Comparison of ENCODE assay signal across 9 cellular contexts in genomic region chr5:141783599-141784296, GRCh38.
A peak's percentile ranks its signal among the peaks of the same experiment; 100 is the strongest.
DNase-seq lines count a peak whose midpoint lies in the region; ATAC-seq and TF ChIP-seq lines count a peak whose summit lies in the region.
"Had no signal": no experiment of that assay in that cellular context is flagged by ENCODE, and none has a peak within 500 bp of the region (broad histone marks: within the 10 kb centered on the region; RNA-seq: fewer than 3 reads in every experiment).

No MANE protein-coding gene starts in this region.

- intact Hi-C loops in CD14-positive monocyte (cut with micrococcal nuclease): no loop called here
- intact Hi-C loops in left colon (cut with DNase I, micrococcal nuclease): no loop called here

- in situ Hi-C loops in G401 (cut with HindIII; ENCODE audit: low sequenced_read_pairs): no loop called here

- H3K4me3 Mint-ChIP-seq in mesothelial cell of epicardium: no peak overlapping the region
- no peak overlapping the region for H3K4me3 Mint-ChIP-seq in CD14-positive monocyte
- H3K4me3 Mint-ChIP-seq: activated CD8-positive, alpha-beta memory T cell treated with anti-CD3 and anti-CD28 coated beads, Interleukin-2, amount 10 ng/mL, durations not matched to agents 7 days and 5 days had no signal

- H3K27ac Mint-ChIP-seq in mesothelial cell of epicardium (no peak overlapping the region), CD14-positive monocyte (no peak overlapping the region)
- H3K27ac Mint-ChIP-seq: activated CD8-positive, alpha-beta memory T cell treated with anti-CD3 and anti-CD28 coated beads, Interleukin-2, amount 10 ng/mL, durations not matched to agents 7 days and 5 days had no signal

- peaks cover 20% of the 10 kb centered on the region for H3K27me3 Mint-ChIP-seq in mesothelial cell of epicardium (ENCODE audit: low read depth)
- peaks cover 5 to 10% (median 9%) of the 10 kb centered on the region in 3 donors for H3K27me3 Mint-ChIP-seq in CD14-positive monocyte (ENCODE audit: low read depth in 3 of 3)

- DNase-seq in G401 (ENCODE audit: low spot score) (peak; percentile 86), NCI-H226 (peak; percentile 33), cerebellar nuclear complex (lab: John Stamatoyannopoulos, UW) (peak; percentile 15 to 24), occipital lobe (lab: John Stamatoyannopoulos, UW) (peak; percentile 64), mesothelial cell of epicardium (ENCODE audit: low spot score in 2 of 2, unreplicated experiment in 2 of 2) (no peak), CD14-positive monocyte (ENCODE audit: low spot score) (no peak), left colon (no peak), T-helper 9 cell (no peak)
- DNase-seq: activated CD8-positive, alpha-beta memory T cell treated with anti-CD3 and anti-CD28 coated beads, Interleukin-2, amount 10 ng/mL, durations not matched to agents 7 days and 5 days had no signal

- ATAC-seq in left colon: no peak
- ATAC-seq: activated CD8-positive, alpha-beta memory T cell treated with anti-CD3 and anti-CD28 coated beads, Interleukin-2, amount 10 ng/mL, durations not matched to agents 7 days and 5 days had no signal

- TF ChIP-seq CTCF in mesothelial cell of epicardium (IDR thresholded peaks at IDR 0.05; ENCODE audit: unreplicated experiment) (no peak), CD14-positive monocyte (IDR thresholded peaks at IDR 0.05) (no peak)

- H3K4me1 Mint-ChIP-seq in mesothelial cell of epicardium (peaks cover 40% of the 10 kb centered on the region), CD14-positive monocyte (no peaks in the 10 kb centered on the region)
- H3K4me1 Mint-ChIP-seq: activated CD8-positive, alpha-beta memory T cell treated with anti-CD3 and anti-CD28 coated beads, Interleukin-2, amount 10 ng/mL, durations not matched to agents 7 days and 5 days had no signal

- H3K36me3 Mint-ChIP-seq in mesothelial cell of epicardium (no peaks in the 10 kb centered on the region), CD14-positive monocyte (no peaks in the 10 kb centered on the region)
- H3K36me3 Mint-ChIP-seq: activated CD8-positive, alpha-beta memory T cell treated with anti-CD3 and anti-CD28 coated beads, Interleukin-2, amount 10 ng/mL, durations not matched to agents 7 days and 5 days had no signal

- H3K9me3 Mint-ChIP-seq in mesothelial cell of epicardium (no peaks in the 10 kb centered on the region), CD14-positive monocyte (peaks cover 0 to under 1% (median 0%) of the 10 kb centered on the region in 7 donors)

Comparison
In these comparisons a context has a peak if more than half of its experiments do, and no peak if none do; other contexts are left out.
1. DNase-seq: peak in G401 (single experiment), NCI-H226 (single experiment), cerebellar nuclear complex (2 of 2) and occipital lobe (single experiment); none in mesothelial cell of epicardium (0 of 2), CD14-positive monocyte (single experiment), left colon (0 of 2) and T-helper 9 cell (single experiment).